In the genomic region with DNA sequence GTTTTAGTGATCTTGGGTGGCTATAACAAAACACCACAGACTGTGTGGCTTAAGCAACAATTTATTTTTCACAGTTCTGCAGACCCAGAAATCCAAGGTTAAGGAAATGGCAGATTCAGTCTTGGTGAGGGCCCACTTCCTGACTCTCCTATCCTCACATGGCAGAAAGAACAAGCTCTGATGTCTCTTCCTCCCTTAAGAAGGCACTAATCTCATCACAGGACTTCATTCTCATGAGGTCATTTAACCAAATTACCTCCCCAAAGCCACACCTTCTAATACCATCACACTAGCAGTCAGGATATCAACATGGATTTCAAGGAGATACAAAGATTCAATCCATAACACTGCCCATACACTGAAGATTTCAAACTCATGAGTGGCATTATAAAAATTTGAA, we compare ENCODE assay signal across 20 cellular contexts.
"Had no signal": no experiment of that assay in that cellular context is flagged by ENCODE, and none has a peak within 500 bp of the region (broad histone marks: within the 10 kb centered on the region; RNA-seq: fewer than 3 reads in every experiment).

No MANE protein-coding gene starts in this region.

- H3K27ac ChIP-seq: KMS-11, SJSA1, SK-N-MC had no signal

- H3K36me3 ChIP-seq: SJSA1 had no signal

- H3K4me2 ChIP-seq: KMS-11 had no signal

- DNase-seq: Kasumi-1, MM.1S, NCI-H1092 treated with DMSO at 0.1 percent for 48 hours, NCI-H1436, NCI-H187, NCI-H2029, NCI-H2081 treated with DMSO at 0.1 percent for 48 hours, NCI-H2171 treated with DMSO at 0.1 percent for 48 hours, NCI-H345, NCI-H446 treated with DMSO at 0.1 percent for 48 hours, NCI-H510A treated with DMSO at 0.1 percent for 48 hours, Right ventricle myocardium superior, RPMI8226, SIG-M5, T-cell had no signal

- FAIRE-seq: K562, RCC 7860 had no signal

- H3K4me1 ChIP-seq: SJSA1 had no signal

- H3K27me3 ChIP-seq: SJSA1 had no signal

- H3K4me3 ChIP-seq: K562, SJSA1, SK-N-MC had no signal

- H3K9ac ChIP-seq: KMS-11 had no signal

- H3K9me3 ChIP-seq: SJSA1 had no signal
